27 cellular contexts compared by ENCODE assay signal in genomic region chr2:218655751-218656150, GRCh38.
"Had no signal": no experiment of that assay in that cellular context is flagged by ENCODE, and none has a peak within 500 bp of the region (broad histone marks: within the 10 kb centered on the region; RNA-seq: fewer than 3 reads in every experiment).

No MANE protein-coding gene starts in this region.

- H3K9me2 ChIP-seq: SK-N-SH had no signal

- H3K9me3 ChIP-seq: SJCRH30, SK-N-SH had no signal

- H3K4me1 ChIP-seq: SJCRH30 had no signal

- ATAC-seq: activated CD4-positive, alpha-beta T cell treated with anti-CD3 and anti-CD28 coated beads for 36 hours had no signal

- H3K27me3 ChIP-seq: SJCRH30 had no signal

- H3K9me3 Mint-ChIP-seq: activated CD4-positive, alpha-beta memory T cell treated with anti-CD3 and anti-CD28 coated beads, Interleukin-2, amount 10 ng/mL, durations not matched to agents 7 days and 5 days; activated naive CD4-positive, alpha-beta T cell treated with anti-CD3 and anti-CD28 coated beads for 36 hours; brain had no signal

- H3K4me3 ChIP-seq: SJCRH30 had no signal

- H3K27ac Mint-ChIP-seq: activated CD4-positive, alpha-beta memory T cell treated with anti-CD3 and anti-CD28 coated beads, Interleukin-2, amount 10 ng/mL, durations not matched to agents 7 days and 5 days; activated CD4-positive, alpha-beta T cell treated with anti-CD3 and anti-CD28 coated beads for 36 hours; activated naive CD4-positive, alpha-beta T cell treated with anti-CD3 and anti-CD28 coated beads for 36 hours; activated naive CD8-positive, alpha-beta T cell had no signal

- FAIRE-seq: astrocyte had no signal

- H3K4me3 Mint-ChIP-seq: activated CD4-positive, alpha-beta memory T cell treated with anti-CD3 and anti-CD28 coated beads, Interleukin-2, amount 10 ng/mL, durations not matched to agents 7 days and 5 days; activated CD4-positive, alpha-beta T cell treated with anti-CD3 and anti-CD28 coated beads for 36 hours; activated naive CD4-positive, alpha-beta T cell treated with anti-CD3 and anti-CD28 coated beads for 36 hours; activated naive CD8-positive, alpha-beta T cell had no signal

- H3K4me2 ChIP-seq: SK-N-SH had no signal

- H3K27me3 Mint-ChIP-seq: activated CD4-positive, alpha-beta memory T cell treated with anti-CD3 and anti-CD28 coated beads, Interleukin-2, amount 10 ng/mL, durations not matched to agents 7 days and 5 days; activated CD4-positive, alpha-beta T cell treated with anti-CD3 and anti-CD28 coated beads for 36 hours; activated naive CD8-positive, alpha-beta T cell had no signal

- H3K27ac ChIP-seq: SJCRH30, VCaP had no signal

- H3K9ac ChIP-seq: SK-N-SH had no signal

- DNase-seq: activated CD4-positive, alpha-beta memory T cell treated with anti-CD3 and anti-CD28 coated beads, Interleukin-2, amount 10 ng/mL, durations not matched to agents 7 days and 5 days; activated CD4-positive, alpha-beta T cell treated with anti-CD3 and anti-CD28 coated beads for 36 hours; activated CD4-positive, alpha-beta T cell treated with anti-CD3 and anti-CD28 coated beads, Interleukin-2, amount 50 U/mL, for 1 hour; activated CD4-positive, CD25-positive, alpha-beta regulatory T cell; activated CD8-positive, alpha-beta memory T cell treated with anti-CD3 and anti-CD28 coated beads, Interleukin-2, amount 50 U/mL, for 48 hours; activated effector memory CD4-positive, alpha-beta T cell treated with anti-CD3 and anti-CD28 coated beads, Interleukin-2, amount 50 U/mL, for 16 hours; activated naive CD4-positive, alpha-beta T cell treated with anti-CD3 and anti-CD28 coated beads for 36 hours; activated T-cell treated with anti-CD3 and anti-CD28 coated beads, Interleukin-2, amount 50 U/mL, for 1 hour; amygdala; Kasumi-1; KBM-7; NCI-H1048; NCI-H1417; NCI-H1694; NCI-H2029; NCI-H2107; NCI-H2171 treated with DMSO at 0.1 percent for 48 hours; NCI-H226; NCI-H526; NCI-H82; SJCRH30; SK-N-SH; T-helper 1 cell had no signal
